In the genomic region with DNA sequence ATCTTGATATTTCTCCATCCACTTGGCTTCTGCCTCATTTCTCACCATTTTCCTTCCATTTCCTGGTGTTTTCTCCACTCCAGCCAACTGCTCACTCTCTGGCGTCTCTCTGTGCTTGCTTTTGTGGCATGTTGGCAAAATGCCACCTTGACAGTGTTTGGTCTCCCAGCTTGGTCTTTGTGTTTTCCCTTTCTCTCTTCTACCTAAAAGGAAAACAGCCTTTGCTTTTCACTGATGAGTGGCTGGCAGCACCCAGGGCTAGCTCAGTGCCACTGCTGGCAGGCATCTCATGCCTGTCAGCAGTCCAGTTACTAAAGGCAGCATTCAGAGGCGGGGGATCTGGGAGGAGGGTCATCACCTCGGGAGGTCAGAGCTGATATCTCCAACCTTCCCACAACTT, we compare ENCODE assay signal across 20 cellular contexts. TPM values are rescaled to one million over a fixed set of nuclear protein-coding genes. Genes with fewer than 3 reads are reported as not detected.
DNase-seq lines count a peak whose midpoint lies in the region; ATAC-seq and TF ChIP-seq lines count a peak whose summit lies in the region.
"Had no signal": no experiment of that assay in that cellular context is flagged by ENCODE, and none has a peak within 500 bp of the region (broad histone marks: within the 10 kb centered on the region; RNA-seq: fewer than 3 reads in every experiment).

No MANE protein-coding gene starts in this region.

- H4K20me1 ChIP-seq in mammary epithelial cell (ENCODE audit: insufficient read depth, low read length) = no peaks in the 10 kb centered on the region

- TF ChIP-seq POLR2A in breast epithelium (IDR thresholded peaks at IDR 0.05) = no peak

- no peak overlapping the region for H2AFZ ChIP-seq in mammary epithelial cell (ENCODE audit: low read depth, low read length)

- no peak overlapping the region for H3K4me3 Mint-ChIP-seq in activated CD8-positive, alpha-beta T cell treated with anti-CD3 and anti-CD28 coated beads for 36 hours
- H3K4me3 Mint-ChIP-seq: activated CD4-positive, alpha-beta T cell treated with anti-CD3 and anti-CD28 coated beads, Interleukin-2, amount 10 ng/mL, durations not matched to agents 24 days and 14 days; activated T-cell treated with anti-CD3 and anti-CD28 coated beads, Interleukin-2, amount 50 U/mL, for 24 hours; CD8-positive, alpha-beta memory T cell; H9; memory B cell; T-helper 2 cell treated with Interferon-gamma antibody and Interleukin-4, amounts not matched to agents 5 μg/mL and 100 μg/mL, for 36 hours had no signal

- H3K36me3 Mint-ChIP-seq in activated CD8-positive, alpha-beta T cell treated with anti-CD3 and anti-CD28 coated beads for 36 hours (ENCODE audit: low read depth) = no peaks in the 10 kb centered on the region
- H3K36me3 Mint-ChIP-seq: CD8-positive, alpha-beta memory T cell; memory B cell had no signal

- no peak overlapping the region for H3K9ac ChIP-seq in mammary epithelial cell (ENCODE audit: insufficient read depth, low read length)

- BruUV-seq in mammary epithelial cell (replicated peaks; lab: Mats Ljungman, UMichigan) = no TSS peak

- H3K4me2 ChIP-seq in mammary epithelial cell (ENCODE audit: insufficient read depth, low read depth, low read length) = no peak overlapping the region
- H3K4me2 ChIP-seq: A549, smooth muscle cell had no signal

- no peak for TF ChIP-seq CTCF in breast epithelium (IDR thresholded peaks at IDR 0.05)
- TF ChIP-seq CTCF in mammary epithelial cell (conservative IDR thresholded peaks at IDR 0.05 in 1 of 2, IDR thresholded peaks at IDR 0.05 in 1 of 2; ENCODE audit: extremely low read depth in 1 of 2, insufficient read depth in 1 of 2, low read depth in 1 of 2, low read length in 2 of 2) = no peak
- no peak for TF ChIP-seq CTCF in activated CD8-positive, alpha-beta T cell treated with anti-CD3 and anti-CD28 coated beads for 36 hours (IDR thresholded peaks at IDR 0.05)
- TF ChIP-seq CTCF in GM10266 (IDR thresholded peaks at IDR 0.05; ENCODE audit: control insufficient read depth, insufficient read depth, low read depth, missing control alignments) = no peak

- 56% methylated on average over 3 of the region's 3 CpGs for WGBS in mammary epithelial cell (ENCODE audit: low coverage, missing lambda C conversion rate)

- CTCF ChIA-PET in mammary epithelial cell (lab: Charles Lee; ENCODE audit: low non-redundant PET) = no interaction called here
- CTCF ChIA-PET in activated CD8-positive, alpha-beta T cell treated with anti-CD3 and anti-CD28 coated beads for 36 hours (lab: Charles Lee) = no interaction called here

- no peak overlapping the region for H3K4me3 ChIP-seq in breast epithelium
- H3K4me3 ChIP-seq in mammary epithelial cell (replicated peaks in 1 of 3; ENCODE audit: insufficient read depth in 1 of 3, low read depth in 2 of 3, low read length in 3 of 3) = no peak overlapping the region
- H3K4me3 ChIP-seq: A549, smooth muscle cell, suprapubic skin had no signal

- no peak for ATAC-seq in activated CD8-positive, alpha-beta T cell treated with anti-CD3 and anti-CD28 coated beads for 36 hours
- ATAC-seq: A549, esophagus mucosa had no signal

- H3K79me2 ChIP-seq in mammary epithelial cell (ENCODE audit: insufficient read depth, low read length) = no peaks in the 10 kb centered on the region

- H3K4me1 ChIP-seq in breast epithelium (no peaks in the 10 kb centered on the region), mammary epithelial cell (ENCODE audit: insufficient read depth, low read length) (no peaks in the 10 kb centered on the region)
- H3K4me1 ChIP-seq: A549, suprapubic skin had no signal

- H3K9me3 ChIP-seq in breast epithelium (peaks cover under 1 to 5% of the 10 kb centered on the region in 2 donors), mammary epithelial cell (replicated peaks; ENCODE audit: insufficient read depth, low read length) (no peaks in the 10 kb centered on the region)
- H3K9me3 ChIP-seq: A549, neutrophil, suprapubic skin had no signal

- POLR2A ChIA-PET in activated CD8-positive, alpha-beta T cell treated with anti-CD3 and anti-CD28 coated beads for 36 hours (lab: Charles Lee) = no interaction called here

- in situ Hi-C loops in mammary epithelial cell (cut with MboI; ENCODE audit: low sequenced_read_pairs in 2 of 2) = loop anchor here in 1 of 2 donors (10.0 kb wide), 1 partner anchor 63 kb away; no protein-coding TSS in a partner anchor

- peaks cover 7% of the 10 kb centered on the region for H3K9me3 Mint-ChIP-seq in activated CD8-positive, alpha-beta T cell treated with anti-CD3 and anti-CD28 coated beads for 36 hours
- H3K9me3 Mint-ChIP-seq: activated CD4-positive, alpha-beta T cell treated with anti-CD3 and anti-CD28 coated beads, Interleukin-2, amount 10 ng/mL, durations not matched to agents 24 days and 14 days; memory B cell had no signal

- intact Hi-C loops in breast epithelium (cut with DNase I; ENCODE audit: low total_unique reads) (no loop called here), mammary epithelial cell (cut with micrococcal nuclease) (no loop called here)
- intact Hi-C loops in activated CD8-positive, alpha-beta T cell treated with anti-CD3 and anti-CD28 coated beads for 36 hours (cut with micrococcal nuclease) = no loop called here

- dilution Hi-C loops in mammary epithelial cell (cut with HindIII; ENCODE audit: low sequenced_read_pairs) = no loop called here

- H3K4me1 Mint-ChIP-seq in activated CD8-positive, alpha-beta T cell treated with anti-CD3 and anti-CD28 coated beads for 36 hours (ENCODE audit: low read depth) = no peaks in the 10 kb centered on the region
- H3K4me1 Mint-ChIP-seq: activated CD4-positive, alpha-beta T cell treated with anti-CD3 and anti-CD28 coated beads, Interleukin-2, amount 10 ng/mL, durations not matched to agents 24 days and 14 days; CD8-positive, alpha-beta memory T cell; memory B cell had no signal

- no peaks in the 10 kb centered on the region for H3K36me3 ChIP-seq in breast epithelium
- no peaks in the 10 kb centered on the region for H3K36me3 ChIP-seq in mammary epithelial cell (ENCODE audit: insufficient read depth, low read length)
- H3K36me3 ChIP-seq: neutrophil, suprapubic skin had no signal

- DNase-seq in breast epithelium (ENCODE audit: low spot score in 2 of 2) (peak in 1 of 2 donors; percentile 48), mammary epithelial cell (no peak), NCI-H345 (lab: John Stamatoyannopoulos, UW) (peak; percentile 97), globus pallidus (ENCODE audit: low spot score) (peak; percentile 76), superior temporal gyrus (ENCODE audit: extremely low spot score) (peak; percentile 75), LoVo (ENCODE audit: low spot score) (no peak), GM10266 (ENCODE audit: extremely low spot score) (no peak)
- no peak for DNase-seq in activated CD8-positive, alpha-beta T cell treated with anti-CD3 and anti-CD28 coated beads for 36 hours
- DNase-seq: activated CD4-positive, alpha-beta T cell treated with anti-CD3 and anti-CD28 coated beads, Interleukin-2, amount 10 ng/mL, durations not matched to agents 24 days and 14 days; activated T-cell treated with anti-CD3 and anti-CD28 coated beads, Interleukin-2, amount 50 U/mL, for 24 hours; CD8-positive, alpha-beta memory T cell; cortex of kidney; H9 had no signal

- no peaks in the 10 kb centered on the region for H3K27me3 ChIP-seq in breast epithelium
- no peaks in the 10 kb centered on the region for H3K27me3 ChIP-seq in mammary epithelial cell (ENCODE audit: insufficient read depth, low read length)
- H3K27me3 ChIP-seq: neutrophil, suprapubic skin had no signal

- H3K27me3 Mint-ChIP-seq in activated CD8-positive, alpha-beta T cell treated with anti-CD3 and anti-CD28 coated beads for 36 hours = peaks cover 8% of the 10 kb centered on the region
- H3K27me3 Mint-ChIP-seq: activated CD4-positive, alpha-beta T cell treated with anti-CD3 and anti-CD28 coated beads, Interleukin-2, amount 10 ng/mL, durations not matched to agents 24 days and 14 days had no signal

- H3K27ac ChIP-seq in breast epithelium = peak overlapping the region; percentile 69 to 73
- H3K27ac ChIP-seq in mammary epithelial cell (ENCODE audit: insufficient read depth, low read depth, low read length) = no peak overlapping the region
- H3K27ac ChIP-seq: A549, neutrophil, suprapubic skin had no signal

- H3K27ac Mint-ChIP-seq in activated CD8-positive, alpha-beta T cell treated with anti-CD3 and anti-CD28 coated beads for 36 hours = no peak overlapping the region
- H3K27ac Mint-ChIP-seq: activated CD4-positive, alpha-beta T cell treated with anti-CD3 and anti-CD28 coated beads, Interleukin-2, amount 10 ng/mL, durations not matched to agents 24 days and 14 days; activated T-cell treated with anti-CD3 and anti-CD28 coated beads, Interleukin-2, amount 50 U/mL, for 24 hours; CD8-positive, alpha-beta memory T cell; H9; memory B cell; T-helper 2 cell treated with Interferon-gamma antibody and Interleukin-4, amounts not matched to agents 5 μg/mL and 100 μg/mL, for 36 hours had no signal

RNA-seq across cellular contexts. Expression of a gene that starts 55.3 kb away (rescaled TPM):
- total RNA-seq in breast epithelium (under 1 TPM in 2 of 3 donors, not detected in 1; 0.33 to 0.44 TPM), mammary epithelial cell (1 to 10 TPM; 4.7 to 8.1 TPM)
- polyA plus RNA-seq in mammary epithelial cell = 3.6 TPM
- 7.0 TPM for polyA minus RNA-seq in mammary epithelial cell
- total RNA-seq in activated CD8-positive, alpha-beta T cell treated with anti-CD3 and anti-CD28 coated beads for 36 hours = not detected
- total RNA-seq: activated CD4-positive, alpha-beta T cell treated with anti-CD3 and anti-CD28 coated beads, Interleukin-2, amount 10 ng/mL, durations not matched to agents 24 days and 14 days; CD8-positive, alpha-beta memory T cell; esophagus mucosa; smooth muscle cell had no signal
- polyA plus RNA-seq: A549; CD8-positive, alpha-beta memory T cell; smooth muscle cell had no signal

Comparison
In these comparisons a context has a peak if more than half of its experiments do, and no peak if none do; other contexts are left out.
1. DNase-seq: peak in NCI-H345 (single experiment), globus pallidus (single experiment) and superior temporal gyrus (single experiment); none in mammary epithelial cell (single experiment), activated CD8-positive, alpha-beta T cell treated with anti-CD3 and anti-CD28 coated beads for 36 hours (single experiment), LoVo (single experiment) and GM10266 (single experiment).